8 cellular contexts compared by ENCODE assay signal in genomic region chr17:7548585-7549400, GRCh38. TPM values are rescaled to one million over a fixed set of nuclear protein-coding genes. Genes with fewer than 3 reads are reported as not detected.
DNase-seq lines count a peak whose midpoint lies in the region; ATAC-seq and TF ChIP-seq lines count a peak whose summit lies in the region.

TSS of gene TNFSF12 (plus strand) at chr17:7549058. CDS start at chr17:7549154, 96 bp downstream.

- no peaks in the 10 kb centered on the region for H3K36me3 ChIP-seq in right lobe of liver

- ATAC-seq in activated CD4-positive, CD25-positive, alpha-beta regulatory T cell treated with anti-CD3 and anti-CD28 coated beads, Interleukin-2, amount 50 U/mL, for 24 hours = peak; percentile 50 to 61
- ATAC-seq in right lobe of liver = peak; percentile 82 to 85 (median 84)
- no peak for ATAC-seq in GM19351 (IDR thresholded peaks at IDR 0.05; ENCODE audit: unreplicated experiment)

- DNase-seq in NCI-H345 (lab: John Stamatoyannopoulos, UW) = peak; percentile 12
- no peak for DNase-seq in NCI-H345 treated with DMSO at 0.1 percent for 48 hours (lab: John Stamatoyannopoulos, UW; ENCODE audit: unreplicated experiment)
- DNase-seq in dermis blood vessel endothelial cell = peak; percentile 44
- DNase-seq in right lobe of liver = peak; percentile 69 to 75 (median 75)
- peak; percentile 37 to 52 for DNase-seq in stimulated activated CD4-positive, alpha-beta T cell treated with anti-CD3 and anti-CD28 coated beads, Interleukin-4, amount 100 ng/mL, for 4 hours
- no peak for DNase-seq in NCI-H1092 treated with DMSO at 0.1 percent for 48 hours (lab: John Stamatoyannopoulos, UW)

- H3K27ac ChIP-seq in right lobe of liver = peak within 1 kb of the TSS; percentile 53 to 70 (median 68)

- 2% methylated on average over 11 of the region's 65 CpGs for WGBS in right lobe of liver (ENCODE audit: insufficient coverage, low coverage, low lambda C conversion rate, missing lambda C conversion rate)

- H3K4me1 ChIP-seq in right lobe of liver = peaks cover 0 to 4% (median 0%) of the 10 kb centered on the region in 4 donors

- TF ChIP-seq POLR2A in right lobe of liver (IDR thresholded peaks at IDR 0.05) = peak; percentile 47

- no peaks in the 10 kb centered on the region for H3K27me3 ChIP-seq in right lobe of liver

- intact Hi-C loops in right lobe of liver (cut with DNase I) = no loop called here

- no peaks in the 10 kb centered on the region for H3K9me3 ChIP-seq in right lobe of liver

- peak in 1 of 4 donors; percentile 11 for TF ChIP-seq CTCF in right lobe of liver (IDR thresholded peaks at IDR 0.05)

- peak within 1 kb of the TSS; percentile 55 to 71 (median 58) for H3K4me3 ChIP-seq in right lobe of liver

RNA-seq across cellular contexts. Expression of gene TNFSF12, which starts in this region (rescaled TPM):
- total RNA-seq in dermis blood vessel endothelial cell (9.2 and 26.1 TPM in 2 replicates), right lobe of liver (10 to 100 TPM in 4 of 6 experiments, 1 to 10 TPM in 2; 6.1 to 14.7 (median 11.4) TPM)

Comparison
In these comparisons a context has a peak if more than half of its experiments do, and no peak if none do; other contexts are left out.
1. DNase-seq: peak in NCI-H345 (single experiment), dermis blood vessel endothelial cell (single experiment), right lobe of liver (3 of 3) and stimulated activated CD4-positive, alpha-beta T cell treated with anti-CD3 and anti-CD28 coated beads, Interleukin-4, amount 100 ng/mL, for 4 hours (2 of 2); none in NCI-H345 treated with DMSO at 0.1 percent for 48 hours (single experiment) and NCI-H1092 treated with DMSO at 0.1 percent for 48 hours (single experiment).